Comparison of ENCODE assay signal across 9 cellular contexts in the genomic region with DNA sequence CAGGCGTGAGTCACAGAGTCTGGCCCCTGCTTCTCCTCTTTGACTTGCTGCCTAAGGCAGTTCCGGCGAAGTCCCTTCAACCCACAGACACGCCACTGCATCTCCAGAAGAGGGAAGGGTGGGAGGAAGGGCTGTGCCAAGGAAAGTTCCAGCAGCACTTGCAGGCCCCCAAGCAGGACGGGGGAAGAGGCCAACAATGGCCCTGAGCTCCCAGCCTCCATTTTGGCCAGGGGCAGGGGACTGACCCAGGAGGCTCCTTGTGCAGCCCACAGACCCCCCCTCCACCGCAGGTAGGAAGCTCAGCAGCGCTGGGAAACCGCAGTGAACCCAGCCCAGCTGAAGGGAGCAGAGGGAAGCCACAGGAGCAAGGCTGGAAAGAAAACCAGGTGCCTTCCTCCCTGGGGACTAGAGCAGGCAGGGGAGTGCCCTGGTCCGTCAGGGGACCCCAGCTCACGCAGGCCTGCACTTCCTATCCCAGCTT. TPM values are rescaled to one million over a fixed set of nuclear protein-coding genes. Genes with fewer than 3 reads are reported as not detected.
A peak's percentile ranks its signal among the peaks of the same experiment; 100 is the strongest.
DNase-seq lines count a peak whose midpoint lies in the region; ATAC-seq and TF ChIP-seq lines count a peak whose summit lies in the region.
"Had no signal": no experiment of that assay in that cellular context is flagged by ENCODE, and none has a peak within 500 bp of the region (broad histone marks: within the 10 kb centered on the region; RNA-seq: fewer than 3 reads in every experiment).

No MANE protein-coding gene starts in this region.

- H3K4me3 Mint-ChIP-seq in WTC11: no peak overlapping the region

- H3K36me3 Mint-ChIP-seq in WTC11: no peaks in the 10 kb centered on the region

- DNase-seq in activated CD4-positive, alpha-beta T cell treated with anti-CD3 and anti-CD28 coated beads for 48 hours: peak; percentile 32
- no peak for DNase-seq in activated CD4-positive, alpha-beta T cell treated with anti-CD3 and anti-CD28 coated beads, Interleukin-2, amount 50 U/mL, for 1 hour
- DNase-seq in WTC11 (ENCODE audit: low spot score) (no peak), fibroblast of villous mesenchyme (ENCODE audit: low read depth) (peak; percentile 71), NCI-H1417 (lab: John Stamatoyannopoulos, UW) (no peak)
- DNase-seq in stimulated activated CD8-positive, alpha-beta memory T cell treated with anti-CD3 and anti-CD28 coated beads, Interleukin-4, amount 100 ng/mL, for 48 hours: peak; percentile 41
- no peak for DNase-seq in effector CD4-positive, alpha-beta T cell
- DNase-seq: midbrain had no signal

- CTCF ChIA-PET in WTC11 (lab: Charles Lee): interaction anchor here (0.7 to 5.1 kb wide), 38 partner anchors 9 to 275 kb away, joined by 3 to 54 read pairs (median 7); partner anchors contain the start of genes ACOT7, HES2, HES3 and RNF207

- TF ChIP-seq CTCF in WTC11 (IDR thresholded peaks at IDR 0.05): no peak
- no peak for TF ChIP-seq CTCF in fibroblast of villous mesenchyme (IDR thresholded peaks at IDR 0.05; ENCODE audit: insufficient read depth, low read depth, low read length)

- H3K9me3 Mint-ChIP-seq in WTC11: no peaks in the 10 kb centered on the region

- H3K27ac Mint-ChIP-seq in WTC11: no peak overlapping the region

- ATAC-seq in WTC11 (no peak), HG03175 (IDR thresholded peaks at IDR 0.05; ENCODE audit: unreplicated experiment) (no peak)

- H3K27me3 Mint-ChIP-seq in WTC11 (ENCODE audit: low read depth): no peaks in the 10 kb centered on the region

- H3K4me1 Mint-ChIP-seq in WTC11: peaks cover 45% of the 10 kb centered on the region

- no peak overlapping the region for H3K4me3 ChIP-seq in fibroblast of villous mesenchyme (ENCODE audit: low read depth, low read length)

- POLR2A ChIA-PET in WTC11 (lab: Charles Lee): no interaction called here

TF ChIP-seq in WTC11, 78 proteins besides CTCF, POLR2A, EP300 and RAD21:
- TF ChIP-seq ZNF232 (CRISPR knock-in tag; IDR thresholded peaks at IDR 0.05): no peak
- TF ChIP-seq, protein P1, sequence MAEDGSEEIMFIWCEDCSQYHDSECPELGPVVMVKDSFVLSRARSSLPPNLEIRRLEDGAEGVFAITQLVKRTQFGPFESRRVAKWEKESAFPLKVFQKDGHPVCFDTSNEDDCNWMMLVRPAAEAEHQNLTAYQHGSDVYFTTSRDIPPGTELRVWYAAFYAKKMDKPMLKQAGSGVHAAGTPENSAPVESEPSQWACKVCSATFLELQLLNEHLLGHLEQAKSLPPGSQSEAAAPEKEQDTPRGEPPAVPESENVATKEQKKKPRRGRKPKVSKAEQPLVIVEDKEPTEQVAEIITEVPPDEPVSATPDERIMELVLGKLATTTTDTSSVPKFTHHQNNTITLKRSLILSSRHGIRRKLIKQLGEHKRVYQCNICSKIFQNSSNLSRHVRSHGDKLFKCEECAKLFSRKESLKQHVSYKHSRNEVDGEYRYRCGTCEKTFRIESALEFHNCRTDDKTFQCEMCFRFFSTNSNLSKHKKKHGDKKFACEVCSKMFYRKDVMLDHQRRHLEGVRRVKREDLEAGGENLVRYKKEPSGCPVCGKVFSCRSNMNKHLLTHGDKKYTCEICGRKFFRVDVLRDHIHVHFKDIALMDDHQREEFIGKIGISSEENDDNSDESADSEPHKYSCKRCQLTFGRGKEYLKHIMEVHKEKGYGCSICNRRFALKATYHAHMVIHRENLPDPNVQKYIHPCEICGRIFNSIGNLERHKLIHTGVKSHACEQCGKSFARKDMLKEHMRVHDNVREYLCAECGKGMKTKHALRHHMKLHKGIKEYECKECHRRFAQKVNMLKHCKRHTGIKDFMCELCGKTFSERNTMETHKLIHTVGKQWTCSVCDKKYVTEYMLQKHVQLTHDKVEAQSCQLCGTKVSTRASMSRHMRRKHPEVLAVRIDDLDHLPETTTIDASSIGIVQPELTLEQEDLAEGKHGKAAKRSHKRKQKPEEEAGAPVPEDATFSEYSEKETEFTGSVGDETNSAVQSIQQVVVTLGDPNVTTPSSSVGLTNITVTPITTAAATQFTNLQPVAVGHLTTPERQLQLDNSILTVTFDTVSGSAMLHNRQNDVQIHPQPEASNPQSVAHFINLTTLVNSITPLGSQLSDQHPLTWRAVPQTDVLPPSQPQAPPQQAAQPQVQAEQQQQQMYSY (CRISPR knock-in tag; IDR thresholded peaks at IDR 0.05): peak; percentile 70
TF ChIP-seq in WTC11: peak in this region for 1.

RNA-seq across cellular contexts. Expression of gene ACOT7, which starts 35.4 kb away (rescaled TPM):
- 133 to 151 TPM (median 137 TPM) in 3 replicates for total RNA-seq in WTC11 (2021)
- total RNA-seq in fibroblast of villous mesenchyme: 16.1 and 17.3 TPM in 2 replicates

Comparison
In these comparisons a context has a peak if more than half of its experiments do, and no peak if none do; other contexts are left out.
1. DNase-seq: peak in activated CD4-positive, alpha-beta T cell treated with anti-CD3 and anti-CD28 coated beads for 48 hours (single experiment), fibroblast of villous mesenchyme (single experiment) and stimulated activated CD8-positive, alpha-beta memory T cell treated with anti-CD3 and anti-CD28 coated beads, Interleukin-4, amount 100 ng/mL, for 48 hours (single experiment); none in activated CD4-positive, alpha-beta T cell treated with anti-CD3 and anti-CD28 coated beads, Interleukin-2, amount 50 U/mL, for 1 hour (single experiment), WTC11 (single experiment), effector CD4-positive, alpha-beta T cell (single experiment) and NCI-H1417 (0 of 3).